In the genomic region with DNA sequence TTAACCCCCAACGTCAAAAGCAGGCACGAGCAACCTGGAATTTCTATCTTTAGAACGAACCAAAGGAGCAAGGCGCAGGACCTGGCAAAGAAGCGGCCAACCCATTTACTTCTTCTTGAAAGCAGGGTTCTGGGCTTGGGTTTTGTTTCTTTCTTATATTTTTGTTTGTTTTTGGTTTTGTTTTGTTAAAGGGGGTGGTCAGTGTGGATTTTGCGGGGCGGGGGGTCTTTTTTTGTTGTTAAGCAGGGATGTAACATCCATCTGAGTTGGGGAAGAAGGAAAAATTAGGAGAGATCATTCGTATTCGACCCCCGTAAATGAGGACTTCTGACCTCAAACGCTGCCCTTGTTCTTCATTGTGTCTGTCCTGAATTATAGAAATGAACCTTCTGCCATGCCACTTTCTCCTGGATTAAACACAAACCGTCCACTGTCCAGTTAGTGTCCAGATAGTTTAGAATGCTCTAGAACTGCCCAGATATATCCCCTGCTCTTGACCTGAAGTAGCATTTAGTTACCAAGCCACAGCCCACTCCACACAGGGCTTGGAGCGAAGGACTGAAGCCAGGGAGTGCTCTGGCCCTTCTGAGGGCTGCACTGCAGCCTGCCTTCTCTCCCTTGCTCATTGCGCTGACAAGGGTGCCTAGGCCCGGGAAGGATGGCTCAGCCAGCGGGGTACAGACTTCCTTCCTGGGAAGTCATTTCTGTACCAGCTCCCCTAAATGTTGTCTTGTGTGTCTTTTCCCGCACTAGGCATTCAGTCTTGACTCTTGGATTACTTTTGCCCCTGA, we compare ENCODE assay signal across 8 cellular contexts. TPM values are rescaled to one million over a fixed set of nuclear protein-coding genes. Genes with fewer than 3 reads are reported as not detected.
DNase-seq lines count a peak whose midpoint lies in the region; ATAC-seq and TF ChIP-seq lines count a peak whose summit lies in the region.

No MANE protein-coding gene starts in this region.

- no peaks in the 10 kb centered on the region for H3K27me3 ChIP-seq in cardiac muscle cell

- peaks cover 2% of the 10 kb centered on the region for H3K27me3 Mint-ChIP-seq in mesothelial cell of epicardium (ENCODE audit: low read depth)

- intact Hi-C loops in cardiac septum (cut with DNase I), result loop anchor here (5.0 to 10.0 kb wide), 3 partner anchors 99 to 543 kb away; no protein-coding TSS in a partner anchor

- peak overlapping the region; percentile 90 for H3K4me3 Mint-ChIP-seq in mesothelial cell of epicardium

- H3K27ac ChIP-seq in cardiac muscle cell (no peak overlapping the region), urinary bladder (ENCODE audit: low read depth) (no peak overlapping the region)

- ATAC-seq in GM21447 (IDR thresholded peaks at IDR 0.05; ENCODE audit: unreplicated experiment), result no peak

- TF ChIP-seq CTCF in cardiac muscle cell (IDR thresholded peaks at IDR 0.05; ENCODE audit: low read depth, low read length) (no peak), mesothelial cell of epicardium (IDR thresholded peaks at IDR 0.05; ENCODE audit: unreplicated experiment) (no peak)

- WGBS in urinary bladder, result 64% methylated on average over 17 of the region's 17 CpGs

- H3K4me3 ChIP-seq in cardiac muscle cell (peak overlapping the region; percentile 67), urinary bladder (ENCODE audit: low read depth, low read length) (peak overlapping the region; percentile 72)

- H3K4me1 Mint-ChIP-seq in mesothelial cell of epicardium, result peaks cover 33% of the 10 kb centered on the region

- H3K9me3 ChIP-seq in cardiac muscle cell (ENCODE audit: low read depth), result no peaks in the 10 kb centered on the region

- H3K9me3 Mint-ChIP-seq in mesothelial cell of epicardium, result no peaks in the 10 kb centered on the region

- H3K36me3 ChIP-seq in cardiac muscle cell (no peaks in the 10 kb centered on the region), urinary bladder (ENCODE audit: insufficient read depth) (no peaks in the 10 kb centered on the region)

- DNase-seq in cardiac muscle cell (ENCODE audit: low read depth in 1 of 2, low spot score in 1 of 2) (no peak), cardiac septum (ENCODE audit: low spot score) (no peak), cerebellum (ENCODE audit: low spot score) (peak; percentile 24), mesothelial cell of epicardium (ENCODE audit: low spot score in 2 of 2, unreplicated experiment in 2 of 2) (no peak), NOMO-1 treated with dmso at 0.1 percent for 144 hours (lab: John Stamatoyannopoulos, UW; ENCODE audit: unreplicated experiment) (no peak), germinal center (ENCODE audit: low spot score) (no peak)

- peak overlapping the region; percentile 71 for H3K27ac Mint-ChIP-seq in mesothelial cell of epicardium

- no peaks in the 10 kb centered on the region for H3K36me3 Mint-ChIP-seq in mesothelial cell of epicardium

- H3K4me1 ChIP-seq in cardiac muscle cell (ENCODE audit: low read depth) (peaks cover 23% of the 10 kb centered on the region), urinary bladder (ENCODE audit: insufficient read depth) (no peaks in the 10 kb centered on the region)

RNA-seq across cellular contexts. Expression of a gene that starts 0.9 kb away (rescaled TPM):
- 232 and 359 TPM in 2 replicates for total RNA-seq in cardiac muscle cell
- 31.8 and 34.0 TPM in 2 replicates for polyA plus RNA-seq in cardiac muscle cell
- total RNA-seq in cardiac septum, result 334 TPM
- total RNA-seq in cerebellum, result 407 TPM
- 489 to 500 TPM (median 495 TPM) in 3 replicates for total RNA-seq in mesothelial cell of epicardium
- 269 TPM for total RNA-seq in urinary bladder
- 469 TPM for polyA plus RNA-seq in urinary bladder
